ENCODE assay signal across 1 cellular context in genomic region chr19:3572132-3572854, GRCh38.
A peak's percentile ranks its signal among the peaks of the same experiment; 100 is the strongest.
TF ChIP-seq lines count a peak whose summit lies in the region.

No MANE protein-coding gene starts in this region.

TF ChIP-seq in K562, 482 proteins besides CTCF, POLR2A, EP300 and RAD21 (continues in another document):
- TF ChIP-seq HMGN3 (IDR thresholded peaks at IDR 0.05; ENCODE audit: borderline replicate concordance, extremely low read depth, insufficient read length, low read depth, low read length) (peak; percentile 80), ZNF717 (CRISPR knock-in tag; IDR thresholded peaks at IDR 0.05) (no peak), ELF4 (CRISPR knock-in tag; IDR thresholded peaks at IDR 0.05) (no peak), STAG1 (CRISPR knock-in tag; IDR thresholded peaks at IDR 0.05; ENCODE audit: borderline replicate concordance) (no peak), KDM5B (IDR thresholded peaks at IDR 0.05; ENCODE audit: insufficient replicate concordance, low read depth, low read length) (no peak), NFE2 (IDR thresholded peaks at IDR 0.05; ENCODE audit: low read depth) (0 out of 2 replicates have a peak, but pooled peaks have one; percentile 17), TCF7 (IDR thresholded peaks at IDR 0.05; ENCODE audit: borderline replicate concordance) (no peak), MAZ (CRISPR knock-in tag; conservative IDR thresholded peaks at IDR 0.05 in 1 of 2, IDR thresholded peaks at IDR 0.05 in 1 of 2) (peak; percentile 29 to 35; a peak in 2 of 4 replicates), MYNN (IDR thresholded peaks at IDR 0.05) (peak; percentile 81; the same call in 1 of the 2 replicates), MYNN (CRISPR knock-in tag; IDR thresholded peaks at IDR 0.05) (no peak), FOXJ3 (CRISPR knock-in tag; IDR thresholded peaks at IDR 0.05) (no peak), ELF1 (tag; IDR thresholded peaks at IDR 0.05) (peak; percentile 34; the same call in 1 of the 2 replicates), TBP (optimal IDR thresholded peaks at IDR 0.05; ENCODE audit: low read depth, low read length) (peak; percentile 45), BRD4 (IDR thresholded peaks at IDR 0.05) (no peak), ZNF740 (CRISPR knock-in tag; IDR thresholded peaks at IDR 0.05) (no peak), ZNF740 (tag; IDR thresholded peaks at IDR 0.05) (no peak), TBL1XR1 (IDR thresholded peaks at IDR 0.05; ENCODE audit: low read length in 2 of 2) (peak in 1 of 2 experiments; percentile 33; a peak in 1 of 4 replicates), CREB1 (IDR thresholded peaks at IDR 0.05) (peak; percentile 51; the same call in 1 of the 2 replicates), CREB1 (CRISPR knock-in tag; IDR thresholded peaks at IDR 0.05) (peak; percentile 31; the same call in 1 of the 2 replicates), ZSCAN32 (CRISPR knock-in tag; IDR thresholded peaks at IDR 0.05) (no peak), ZNF197 (CRISPR knock-in tag; IDR thresholded peaks at IDR 0.05; ENCODE audit: low read depth) (no peak), HCFC1 (IDR thresholded peaks at IDR 0.05; ENCODE audit: low read depth, low read length) (0 out of 2 replicates have a peak, but pooled peaks have one; percentile 19), CXXC5 (CRISPR knock-in tag; IDR thresholded peaks at IDR 0.05) (peak; percentile 95), TOE1 (IDR thresholded peaks at IDR 0.05; ENCODE audit: borderline replicate concordance) (peak; percentile 62; the same call in 1 of the 2 replicates), TOE1 (CRISPR knock-in tag; IDR thresholded peaks at IDR 0.05; ENCODE audit: borderline replicate concordance, low read depth) (no peak), ZNF316 (IDR thresholded peaks at IDR 0.05) (no peak), MXD1 (CRISPR knock-in tag; IDR thresholded peaks at IDR 0.05; ENCODE audit: borderline replicate concordance, poor library complexity, severe bottlenecking) (no peak), BMI1 (IDR thresholded peaks at IDR 0.05; ENCODE audit: low read length) (peak; percentile 89), CSDE1 (IDR thresholded peaks at IDR 0.05) (peak in 1 of 2 experiments; percentile 88; a peak in 2 of 4 replicates), HES1 (IDR thresholded peaks at IDR 0.05; ENCODE audit: low read depth) (peak; percentile 75), NEUROD1 (IDR thresholded peaks at IDR 0.05; ENCODE audit: borderline replicate concordance, low read depth, low read length, partially characterized antibody) (peak; percentile 90), RCOR1 (IDR thresholded peaks at IDR 0.05; ENCODE audit: borderline replicate concordance in 1 of 2, low read depth in 2 of 2, low read length in 2 of 2) (peak in 1 of 2 experiments; percentile 66; a peak in 1 of 4 replicates), CHD2 (IDR thresholded peaks at IDR 0.05; ENCODE audit: low read depth, low read length) (peak; percentile 45), FOS (IDR thresholded peaks at IDR 0.05; ENCODE audit: extremely low read depth, insufficient read length) (peak; percentile 72), RBBP5 (IDR thresholded peaks at IDR 0.05; ENCODE audit: borderline replicate concordance, insufficient read depth, low read length, poor library complexity, severe bottlenecking) (peak; percentile 32), ERF (CRISPR knock-in tag; IDR thresholded peaks at IDR 0.05) (0 out of 2 replicates have a peak, but pooled peaks have one; percentile 20), MYC (IDR thresholded peaks at IDR 0.05; ENCODE audit: low read depth, low read length) (0 out of 2 replicates have a peak, but pooled peaks have one; percentile 12), MYC (CRISPR knock-in tag; IDR thresholded peaks at IDR 0.05; ENCODE audit: borderline replicate concordance, low read depth) (no peak), ESRRA (IDR thresholded peaks at IDR 0.05; ENCODE audit: borderline replicate concordance, low read depth) (peak; percentile 49; the same call in 1 of the 2 replicates), RBM22 (IDR thresholded peaks at IDR 0.05; ENCODE audit: low read depth, low read length, poor library complexity, severe bottlenecking) (peak; percentile 75), BHLHE40 (IDR thresholded peaks at IDR 0.05; ENCODE audit: low read length) (peak; percentile 78), CREM (IDR thresholded peaks at IDR 0.05; ENCODE audit: low read depth) (peak; percentile 78), CCNT2 (IDR thresholded peaks at IDR 0.05; ENCODE audit: borderline replicate concordance, extremely low read depth, insufficient read length, low read depth, low read length) (peak; percentile 83), RFX5 (IDR thresholded peaks at IDR 0.05; ENCODE audit: low read depth, low read length) (0 out of 2 replicates have a peak, but pooled peaks have one; percentile 46), ETS1 (conservative IDR thresholded peaks at IDR 0.05; ENCODE audit: control insufficient read depth, low read depth, low read length) (0 out of 2 replicates have a peak, but pooled peaks have one; percentile 12), RFX1 (IDR thresholded peaks at IDR 0.05) (peak; percentile 99), ETV1 (tag; conservative IDR thresholded peaks at IDR 0.05; ENCODE audit: low read depth) (0 out of 2 replicates have a peak, but pooled peaks have one; percentile 18), SETDB1 (IDR thresholded peaks at IDR 0.05; ENCODE audit: low read length) (no peak), ZNF766 (CRISPR knock-in tag; conservative IDR thresholded peaks at IDR 0.05) (no peak), MED1 (CRISPR knock-in tag; IDR thresholded peaks at IDR 0.05; ENCODE audit: borderline replicate concordance) (no peak), HNRNPK (IDR thresholded peaks at IDR 0.05; ENCODE audit: low read depth, low read length, poor library complexity, severe bottlenecking) (no peak), FOXJ2 (tag; IDR thresholded peaks at IDR 0.05) (no peak), ZNF282 (CRISPR knock-in tag; IDR thresholded peaks at IDR 0.05) (no peak), CTBP1 (IDR thresholded peaks at IDR 0.05; ENCODE audit: borderline replicate concordance) (peak; percentile 97), JUNB (CRISPR knock-in tag; conservative IDR thresholded peaks at IDR 0.05) (no peak), TCF3 (CRISPR knock-in tag; IDR thresholded peaks at IDR 0.05) (no peak), GTF2E2 (tag; IDR thresholded peaks at IDR 0.05) (no peak), NRF1 (conservative IDR thresholded peaks at IDR 0.05 in 1 of 2, IDR thresholded peaks at IDR 0.05 in 1 of 2) (peak; percentile 80 to 83), SLC30A9 (CRISPR knock-in tag; IDR thresholded peaks at IDR 0.05) (no peak), MTA1 (IDR thresholded peaks at IDR 0.05; ENCODE audit: borderline replicate concordance) (no peak), SRF (CRISPR knock-in tag; IDR thresholded peaks at IDR 0.05) (peak in 1 of 2 experiments; percentile 58; a peak in 1 of 4 replicates), SP1 (CRISPR knock-in tag; IDR thresholded peaks at IDR 0.05) (peak; percentile 80), GATA2 (CRISPR knock-in tag; IDR thresholded peaks at IDR 0.05) (peak; percentile 84), EGR1 (conservative IDR thresholded peaks at IDR 0.05) (peak; percentile 94), ZFP91 (CRISPR knock-in tag; IDR thresholded peaks at IDR 0.05) (peak; percentile 96), SREBF2 (CRISPR knock-in tag; IDR thresholded peaks at IDR 0.05) (no peak), HNRNPLL (IDR thresholded peaks at IDR 0.05; ENCODE audit: low read depth, low read length, poor library complexity, severe bottlenecking) (peak; percentile 97), MXI1 (IDR thresholded peaks at IDR 0.05; ENCODE audit: low read depth, low read length) (peak; percentile 93), SREBF1 (IDR thresholded peaks at IDR 0.05; ENCODE audit: borderline replicate concordance, low read depth, low read length) (0 out of 2 replicates have a peak, but pooled peaks have one; percentile 27), ZFP30 (CRISPR knock-in tag; IDR thresholded peaks at IDR 0.05; ENCODE audit: borderline replicate concordance) (no peak), ASH1L (IDR thresholded peaks at IDR 0.05; ENCODE audit: borderline replicate concordance, low read depth, partially characterized antibody) (no peak), MBD2 (IDR thresholded peaks at IDR 0.05; ENCODE audit: borderline replicate concordance, low read depth) (peak; percentile 87), GATAD2A (IDR thresholded peaks at IDR 0.05) (peak; percentile 98), NFIC (IDR thresholded peaks at IDR 0.05) (no peak), ZBTB7A (IDR thresholded peaks at IDR 0.05; ENCODE audit: borderline replicate concordance, control insufficient read depth, low read depth, low read length) (0 out of 2 replicates have a peak, but pooled peaks have one; percentile 18), ELF2 (CRISPR knock-in tag; IDR thresholded peaks at IDR 0.05) (no peak), KLF1 (tag; IDR thresholded peaks at IDR 0.05) (0 out of 2 replicates have a peak, but pooled peaks have one; percentile 52), ATF7 (IDR thresholded peaks at IDR 0.05) (peak; percentile 71), CBX3 (IDR thresholded peaks at IDR 0.05; ENCODE audit: borderline replicate concordance in 1 of 2, low read length in 2 of 2) (no peak), CCAR2 (IDR thresholded peaks at IDR 0.05; ENCODE audit: low read depth, low read length) (no peak), DEAF1 (CRISPR knock-in tag; IDR thresholded peaks at IDR 0.05) (peak; percentile 100)
